In genomic region chr14:62103497-62103896, GRCh38 we compare ENCODE assay signal across 24 cellular contexts.
A peak's percentile ranks its signal among the peaks of the same experiment; 100 is the strongest.
DNase-seq lines count a peak whose midpoint lies in the region; ATAC-seq, FAIRE-seq and TF ChIP-seq lines count a peak whose summit lies in the region.
"Had no signal": no experiment of that assay in that cellular context is flagged by ENCODE, and none has a peak within 500 bp of the region (broad histone marks: within the 10 kb centered on the region; RNA-seq: fewer than 3 reads in every experiment).

No MANE protein-coding gene starts in this region.

- in situ Hi-C loops in GM23248 (cut with MboI): no loop called here

- H3K27me3 ChIP-seq in GM23248 (replicated peaks; ENCODE audit: insufficient read depth): no peaks in the 10 kb centered on the region; the same call in 1 of the 2 replicates
- H3K27me3 ChIP-seq: BLaER1 treated with 17β-estradiol and CSF1 and Interleukin-3, amounts not matched to agents 10 nM and 100 nM had no signal

- FAIRE-seq in urothelium cell line (lab: Jason Lieb, UNC): peak; percentile 95

- H3K36me3 ChIP-seq in GM23248 (ENCODE audit: low read depth): no peaks in the 10 kb centered on the region
- H3K36me3 ChIP-seq: BLaER1 treated with 17β-estradiol and CSF1 and Interleukin-3, amounts not matched to agents 10 nM and 100 nM; HAP-1 had no signal

- TF ChIP-seq POLR2A in GM18505 (IDR thresholded peaks at IDR 0.05; ENCODE audit: borderline replicate concordance, extremely low read depth, insufficient read depth, insufficient read length): no peak

- H2AFZ ChIP-seq in GM23248: no peak overlapping the region
- H2AFZ ChIP-seq: GM23338 had no signal

- no peaks in the 10 kb centered on the region for H3F3A ChIP-seq in GM23248 (ENCODE audit: insufficient read depth)

- H3K79me2 ChIP-seq in GM23248 (ENCODE audit: insufficient read depth): no peaks in the 10 kb centered on the region

- no peaks in the 10 kb centered on the region for H3K4me1 ChIP-seq in GM23248 (ENCODE audit: insufficient read depth)
- H3K4me1 ChIP-seq: Caco-2, HAP-1 had no signal

- 47 to 52% methylated on average over 4 of the region's 4 CpGs for WGBS in GM23248 (ENCODE audit: low coverage in 1 of 2, low lambda C conversion rate in 2 of 2, missing lambda C conversion rate in 2 of 2), 2 experiments

- H3K9me2 ChIP-seq in GM23248 (ENCODE audit: insufficient read depth): no peaks in the 10 kb centered on the region

- DNase-seq in NCI-H187 treated with DMSO at 0.1 percent for 48 hours (lab: John Stamatoyannopoulos, UW) (peak; percentile 36), NCI-H187 (lab: John Stamatoyannopoulos, UW) (no peak), NCI-H1417 treated with DMSO at 0.1 percent for 48 hours (lab: John Stamatoyannopoulos, UW) (peak; percentile 70), NCI-H748 treated with DMSO at 0.1 percent for 48 hours (lab: John Stamatoyannopoulos, UW) (peak; percentile 55), urothelium cell line (ENCODE audit: low spot score) (no peak), GM23248 (no peak)
- DNase-seq: Caco-2; CD4-positive, alpha-beta memory T cell; DMS 273 treated with DMSO at 0.1 percent for 48 hours; DMS79 treated with DMSO at 0.1 percent for 48 hours; Kasumi-1; NCI-H1436 treated with DMSO at 0.1 percent for 48 hours; NCI-H2029 treated with DMSO at 0.1 percent for 48 hours; NCI-H510A treated with DMSO at 0.1 percent for 48 hours; NCI-H82; OCI-M1; Right ventricle myocardium superior; T-helper 17 cell had no signal

- H3K4me2 ChIP-seq in GM23248 (ENCODE audit: unreplicated experiment): no peak overlapping the region
- H3K4me2 ChIP-seq: BLaER1 treated with 17β-estradiol and CSF1 and Interleukin-3, amounts not matched to agents 10 nM and 100 nM; GM23338 had no signal

- H3K9me3 ChIP-seq in GM23248 (ENCODE audit: low read depth): no peaks in the 10 kb centered on the region
- H3K9me3 ChIP-seq: BLaER1 treated with 17β-estradiol and CSF1 and Interleukin-3, amounts not matched to agents 10 nM and 100 nM; Caco-2; HAP-1 had no signal

- H3K9ac ChIP-seq in GM23248: no peak overlapping the region
- H3K9ac ChIP-seq: BLaER1 treated with 17β-estradiol and CSF1 and Interleukin-3, amounts not matched to agents 10 nM and 100 nM had no signal

- H4K20me1 ChIP-seq in GM23248 (ENCODE audit: insufficient read depth): no peaks in the 10 kb centered on the region
- H4K20me1 ChIP-seq: BLaER1 treated with 17β-estradiol and CSF1 and Interleukin-3, amounts not matched to agents 10 nM and 100 nM had no signal

- H3K4me3 ChIP-seq in GM23248: no peak overlapping the region
- H3K4me3 ChIP-seq: BLaER1 treated with 17β-estradiol and CSF1 and Interleukin-3, amounts not matched to agents 10 nM and 100 nM; GM23338; HAP-1 had no signal

- ATAC-seq in SK-N-SH treated with all-trans-retinoic acid at 6 μM for 48 hours (no peak), GM18505 (IDR thresholded peaks at IDR 0.05; ENCODE audit: unreplicated experiment) (no peak)
- ATAC-seq: GM23338, T-helper 17 cell had no signal

- no peak overlapping the region for H3K27ac ChIP-seq in GM23248
- H3K27ac ChIP-seq: 22Rv1; BLaER1 treated with 17β-estradiol and CSF1 and Interleukin-3, amounts not matched to agents 10 nM and 100 nM had no signal

TF ChIP-seq in SK-N-SH treated with all-trans-retinoic acid at 6 μM for 48 hours, 23 proteins besides CTCF, POLR2A, EP300 and RAD21:
- TF ChIP-seq ZFP3 (CRISPR knock-in tag; IDR thresholded peaks at IDR 0.05): no peak
- TF ChIP-seq ISL1 (CRISPR knock-in tag; IDR thresholded peaks at IDR 0.05): no peak
- no peak for TF ChIP-seq ZNF70 (CRISPR knock-in tag; IDR thresholded peaks at IDR 0.05)
- no peak for TF ChIP-seq PATZ1 (CRISPR knock-in tag; IDR thresholded peaks at IDR 0.05; ENCODE audit: borderline replicate concordance)
- no peak for TF ChIP-seq ZC3H10 (CRISPR knock-in tag; IDR thresholded peaks at IDR 0.05)
- TF ChIP-seq CSRNP3 (CRISPR knock-in tag; IDR thresholded peaks at IDR 0.05): no peak
- TF ChIP-seq OSR1 (CRISPR knock-in tag; IDR thresholded peaks at IDR 0.05): no peak
- no peak for TF ChIP-seq PPARA (CRISPR knock-in tag; IDR thresholded peaks at IDR 0.05; ENCODE audit: borderline replicate concordance)
- no peak for TF ChIP-seq ESRRG (CRISPR knock-in tag; IDR thresholded peaks at IDR 0.05)

Comparison
In these comparisons a context has a peak if more than half of its experiments do, and no peak if none do; other contexts are left out.
1. DNase-seq: peak in NCI-H187 treated with DMSO at 0.1 percent for 48 hours (single experiment), NCI-H1417 treated with DMSO at 0.1 percent for 48 hours (single experiment) and NCI-H748 treated with DMSO at 0.1 percent for 48 hours (single experiment); none in NCI-H187 (0 of 2), urothelium cell line (single experiment) and GM23248 (single experiment).